1 cellular context compared by ENCODE assay signal in the genomic region with DNA sequence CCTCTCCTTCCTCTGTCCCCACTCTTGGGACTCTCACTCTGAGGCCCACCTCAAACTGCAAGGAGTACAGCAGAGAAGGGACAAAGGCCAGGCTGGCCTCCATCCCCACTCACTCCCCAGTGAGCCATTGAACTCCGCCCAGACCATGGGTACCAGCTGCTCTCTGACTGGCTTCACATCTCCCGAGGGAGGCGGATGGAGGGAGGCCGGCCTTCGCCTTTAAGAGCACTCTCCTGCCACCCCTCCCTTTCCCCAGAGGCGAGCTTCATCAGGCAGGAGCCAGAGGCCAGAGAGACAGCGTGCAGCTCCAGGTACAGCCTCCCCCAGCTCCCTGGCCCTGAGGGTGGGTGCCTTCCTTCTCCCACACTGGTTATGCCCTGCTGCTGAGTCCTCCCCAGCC.
TF ChIP-seq lines count a peak whose summit lies in the region.

No MANE protein-coding gene starts in this region.

TF ChIP-seq in WTC11, 78 proteins besides CTCF, POLR2A, EP300 and RAD21 (continued from another document):
- TF ChIP-seq, protein P1, sequence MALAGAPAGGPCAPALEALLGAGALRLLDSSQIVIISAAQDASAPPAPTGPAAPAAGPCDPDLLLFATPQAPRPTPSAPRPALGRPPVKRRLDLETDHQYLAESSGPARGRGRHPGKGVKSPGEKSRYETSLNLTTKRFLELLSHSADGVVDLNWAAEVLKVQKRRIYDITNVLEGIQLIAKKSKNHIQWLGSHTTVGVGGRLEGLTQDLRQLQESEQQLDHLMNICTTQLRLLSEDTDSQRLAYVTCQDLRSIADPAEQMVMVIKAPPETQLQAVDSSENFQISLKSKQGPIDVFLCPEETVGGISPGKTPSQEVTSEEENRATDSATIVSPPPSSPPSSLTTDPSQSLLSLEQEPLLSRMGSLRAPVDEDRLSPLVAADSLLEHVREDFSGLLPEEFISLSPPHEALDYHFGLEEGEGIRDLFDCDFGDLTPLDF (CRISPR knock-in tag; IDR thresholded peaks at IDR 0.05) = no peak
- TF ChIP-seq CREB1 (CRISPR knock-in tag; IDR thresholded peaks at IDR 0.05) (no peak), NR3C1 (CRISPR knock-in tag; conservative IDR thresholded peaks at IDR 0.05; ENCODE audit: low read depth) (no peak), ETV6 (CRISPR knock-in tag; IDR thresholded peaks at IDR 0.05) (no peak)
